In genomic region chr3:182803006-182803405, GRCh38 we compare ENCODE assay signal across 20 cellular contexts. TPM values are rescaled to one million over a fixed set of nuclear protein-coding genes. Genes with fewer than 3 reads are reported as not detected.
A peak's percentile ranks its signal among the peaks of the same experiment; 100 is the strongest.
DNase-seq lines count a peak whose midpoint lies in the region; ATAC-seq, FAIRE-seq and TF ChIP-seq lines count a peak whose summit lies in the region.
"Had no signal": no experiment of that assay in that cellular context is flagged by ENCODE, and none has a peak within 500 bp of the region (broad histone marks: within the 10 kb centered on the region; RNA-seq: fewer than 3 reads in every experiment).

No MANE protein-coding gene starts in this region.

- no peaks in the 10 kb centered on the region for H3K27me3 ChIP-seq in GM23338 (ENCODE audit: insufficient read depth)
- no peaks in the 10 kb centered on the region for H3K27me3 ChIP-seq in bronchial epithelial cell (ENCODE audit: control insufficient read depth, insufficient read depth, low read length)
- no peaks in the 10 kb centered on the region for H3K27me3 ChIP-seq in foreskin keratinocyte
- H3K27me3 ChIP-seq: adrenal gland, dorsolateral prefrontal cortex, esophagus muscularis mucosa, testis had no signal

- no peaks in the 10 kb centered on the region for H4K20me1 ChIP-seq in GM23338 (replicated peaks; ENCODE audit: insufficient read depth)

- no peak for FAIRE-seq in bronchial epithelial cell (lab: Jason Lieb, UNC)
- FAIRE-seq: GM18507, H1, TTC549 had no signal

- H3K4me2 ChIP-seq in GM23338: no peak overlapping the region

- H3K4me3 ChIP-seq in GM23338 (no peak overlapping the region), bronchial epithelial cell (ENCODE audit: low read depth, low read length) (no peak overlapping the region)
- H3K4me3 ChIP-seq: adrenal gland, dorsolateral prefrontal cortex, esophagus muscularis mucosa, mucosa of descending colon, testis had no signal

- no peaks in the 10 kb centered on the region for H3K9me3 Mint-ChIP-seq in GM23338
- no peaks in the 10 kb centered on the region for H3K9me3 Mint-ChIP-seq in natural killer cell treated with Interleukin-12 subunit alpha and Interleukin-12 subunit beta and Interleukin-15 and Interleukin-18, amount 100 ng/mL, for 72 hours
- H3K9me3 Mint-ChIP-seq: activated T-helper 2 cell treated with anti-CD3 and anti-CD28 coated beads, Interferon-gamma antibody, Interleukin-2, Interleukin-4, amounts not matched to agents 10 μg/mL and 5 μg/mL and 100 μg/mL, durations not matched to agents 14 hours and 24 hours and 36 hours had no signal

- 0 out of 2 replicates have a peak overlapping the region, but pooled peaks have one; percentile 12 for H3K27ac ChIP-seq in GM23338 (ENCODE audit: low read depth)
- no peak overlapping the region for H3K27ac ChIP-seq in foreskin keratinocyte
- H3K27ac ChIP-seq: adrenal gland, esophagus muscularis mucosa, testis had no signal

- H3K36me3 ChIP-seq in GM23338 (ENCODE audit: insufficient read depth) (no peaks in the 10 kb centered on the region), bronchial epithelial cell (ENCODE audit: control insufficient read depth, insufficient read depth, low read length) (no peaks in the 10 kb centered on the region)
- H3K36me3 ChIP-seq: adrenal gland, esophagus muscularis mucosa had no signal

- peaks cover 12% of the 10 kb centered on the region for H3K4me1 Mint-ChIP-seq in GM23338
- H3K4me1 Mint-ChIP-seq in natural killer cell treated with Interleukin-12 subunit alpha and Interleukin-12 subunit beta and Interleukin-15 and Interleukin-18, amount 100 ng/mL, for 72 hours (ENCODE audit: low read depth in 2 of 2): peaks cover 41 to 64% of the 10 kb centered on the region in 2 donors

- no peak overlapping the region for H3K4me3 Mint-ChIP-seq in GM23338
- H3K4me3 Mint-ChIP-seq in natural killer cell treated with Interleukin-12 subunit alpha and Interleukin-12 subunit beta and Interleukin-15 and Interleukin-18, amount 100 ng/mL, for 72 hours: peak overlapping the region; percentile 49

- DNase-seq in GM23338 (ENCODE audit: low spot score) (no peak), NOMO-1 treated with dmso at 0.1 percent for 144 hours (lab: John Stamatoyannopoulos, UW; ENCODE audit: unreplicated experiment) (peak; percentile 66), bronchial epithelial cell (ENCODE audit: low read depth) (peak; percentile 31), NCI-H2227 treated with DMSO at 0.1 percent for 48 hours (lab: John Stamatoyannopoulos, UW) (no peak), foreskin keratinocyte (no peak)
- no peak for DNase-seq in natural killer cell treated with Interleukin-12 subunit alpha and Interleukin-12 subunit beta and Interleukin-15 and Interleukin-18, amount 100 ng/mL, for 72 hours (ENCODE audit: low spot score)
- no peak for DNase-seq in stimulated activated naive CD4-positive, alpha-beta T cell treated with Interleukin-2 at 50 U/mL for 16 hours (lab: John Stamatoyannopoulos, UW)
- DNase-seq: adrenal gland, caudate nucleus, COR-L47, DND-41, dorsolateral prefrontal cortex, mucosa of descending colon, NCI-H774, testis had no signal

- H3F3A ChIP-seq in GM23338 (replicated peaks; ENCODE audit: low read depth): no peaks in the 10 kb centered on the region

- ATAC-seq in GM23338 (no peak), foreskin keratinocyte (no peak)
- peak; percentile 69 to 86 for ATAC-seq in natural killer cell treated with Interleukin-12 subunit alpha and Interleukin-12 subunit beta and Interleukin-15 and Interleukin-18, amount 100 ng/mL, for 72 hours
- ATAC-seq: mucosa of descending colon had no signal

- H3K4me1 ChIP-seq in GM23338 (ENCODE audit: insufficient read depth) (peaks cover 8% of the 10 kb centered on the region; the same call in 1 of the 2 replicates), foreskin keratinocyte (peaks cover 15% of the 10 kb centered on the region)
- H3K4me1 ChIP-seq: testis had no signal

- no peaks in the 10 kb centered on the region for H3K9me2 ChIP-seq in GM23338 (ENCODE audit: insufficient read depth)

- no peak for TF ChIP-seq CTCF in GM23338 (conservative IDR thresholded peaks at IDR 0.05; ENCODE audit: low read depth in 2 of 2)
- no peak for TF ChIP-seq CTCF in bronchial epithelial cell (IDR thresholded peaks at IDR 0.05; ENCODE audit: insufficient read depth, low read length, severe bottlenecking)
- TF ChIP-seq CTCF in foreskin keratinocyte (conservative IDR thresholded peaks at IDR 0.05): no peak

- no peaks in the 10 kb centered on the region for H3K27me3 Mint-ChIP-seq in GM23338 (ENCODE audit: insufficient read depth, low read depth, poor library complexity)
- no peaks in the 10 kb centered on the region for H3K27me3 Mint-ChIP-seq in natural killer cell treated with Interleukin-12 subunit alpha and Interleukin-12 subunit beta and Interleukin-15 and Interleukin-18, amount 100 ng/mL, for 72 hours

- H3K79me2 ChIP-seq in GM23338 (replicated peaks; ENCODE audit: insufficient read depth): peaks cover 38% of the 10 kb centered on the region

- H3K36me3 Mint-ChIP-seq in GM23338 (ENCODE audit: low read depth): no peaks in the 10 kb centered on the region
- H3K36me3 Mint-ChIP-seq in natural killer cell treated with Interleukin-12 subunit alpha and Interleukin-12 subunit beta and Interleukin-15 and Interleukin-18, amount 100 ng/mL, for 72 hours: no peaks in the 10 kb centered on the region

- no peak overlapping the region for H3K27ac Mint-ChIP-seq in GM23338
- peak overlapping the region; percentile 79 to 88 for H3K27ac Mint-ChIP-seq in natural killer cell treated with Interleukin-12 subunit alpha and Interleukin-12 subunit beta and Interleukin-15 and Interleukin-18, amount 100 ng/mL, for 72 hours
- H3K27ac Mint-ChIP-seq: activated T-helper 2 cell treated with anti-CD3 and anti-CD28 coated beads, Interferon-gamma antibody, Interleukin-2, Interleukin-4, amounts not matched to agents 10 μg/mL and 5 μg/mL and 100 μg/mL, durations not matched to agents 14 hours and 24 hours and 36 hours had no signal

- no peak overlapping the region for H2AFZ ChIP-seq in GM23338

TF ChIP-seq in GM23338, 12 proteins besides CTCF, POLR2A, EP300 and RAD21:
- no peak for TF ChIP-seq ZNF114 (CRISPR knock-in tag; IDR thresholded peaks at IDR 0.05)
- TF ChIP-seq JUNB (IDR thresholded peaks at IDR 0.05; ENCODE audit: unreplicated experiment): no peak
- no peak for TF ChIP-seq ZNF331 (CRISPR knock-in tag; IDR thresholded peaks at IDR 0.05; ENCODE audit: low read depth)
- TF ChIP-seq EZH2phosphoT487 (IDR thresholded peaks at IDR 0.05; ENCODE audit: unreplicated experiment): no peak
- TF ChIP-seq NANOG (IDR thresholded peaks at IDR 0.05; ENCODE audit: borderline replicate concordance): no peak
- TF ChIP-seq STAT1 (IDR thresholded peaks at IDR 0.05; ENCODE audit: unreplicated experiment): no peak
- no peak for TF ChIP-seq CREB1 (CRISPR knock-in tag; IDR thresholded peaks at IDR 0.05; ENCODE audit: low read depth)
- TF ChIP-seq, protein P1, sequence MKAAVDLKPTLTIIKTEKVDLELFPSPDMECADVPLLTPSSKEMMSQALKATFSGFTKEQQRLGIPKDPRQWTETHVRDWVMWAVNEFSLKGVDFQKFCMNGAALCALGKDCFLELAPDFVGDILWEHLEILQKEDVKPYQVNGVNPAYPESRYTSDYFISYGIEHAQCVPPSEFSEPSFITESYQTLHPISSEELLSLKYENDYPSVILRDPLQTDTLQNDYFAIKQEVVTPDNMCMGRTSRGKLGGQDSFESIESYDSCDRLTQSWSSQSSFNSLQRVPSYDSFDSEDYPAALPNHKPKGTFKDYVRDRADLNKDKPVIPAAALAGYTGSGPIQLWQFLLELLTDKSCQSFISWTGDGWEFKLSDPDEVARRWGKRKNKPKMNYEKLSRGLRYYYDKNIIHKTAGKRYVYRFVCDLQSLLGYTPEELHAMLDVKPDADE (IDR thresholded peaks at IDR 0.05): no peak
- no peak for TF ChIP-seq POLR2AphosphoS5 (IDR thresholded peaks at IDR 0.05; ENCODE audit: low read depth)

RNA-seq across cellular contexts. Expression of gene ATP11B, which starts 9.7 kb away (rescaled TPM):
- 24.7 and 30.6 TPM in 2 replicates for total RNA-seq in GM23338 (2014; rRNA removed; shearing (Covaris generic))
- 5.8 and 6.0 TPM in 2 replicates for polyA plus RNA-seq in GM23338 (2016; fragmentation: Nextera tagmentation; extraction: Ambion mirVana)
- 72.4 and 101 TPM in 2 replicates for total RNA-seq in bronchial epithelial cell
- total RNA-seq in natural killer cell treated with Interleukin-12 subunit alpha and Interleukin-12 subunit beta and Interleukin-15 and Interleukin-18, amount 100 ng/mL, for 72 hours: 100 to 1,000 TPM; 158 to 160 TPM
- total RNA-seq in foreskin keratinocyte: 45.3 and 46.0 TPM in 2 replicates
- 8.2 and 9.2 TPM in 2 replicates for polyA plus RNA-seq in foreskin keratinocyte

Comparison
In these comparisons a context has a peak if more than half of its experiments do, and no peak if none do; other contexts are left out.
1. ATAC-seq: peak in natural killer cell treated with Interleukin-12 subunit alpha and Interleukin-12 subunit beta and Interleukin-15 and Interleukin-18, amount 100 ng/mL, for 72 hours (2 of 2); none in GM23338 (single experiment) and foreskin keratinocyte (single experiment).
2. DNase-seq: peak in NOMO-1 treated with dmso at 0.1 percent for 144 hours (single experiment) and bronchial epithelial cell (single experiment); none in GM23338 (single experiment), natural killer cell treated with Interleukin-12 subunit alpha and Interleukin-12 subunit beta and Interleukin-15 and Interleukin-18, amount 100 ng/mL, for 72 hours (single experiment), NCI-H2227 treated with DMSO at 0.1 percent for 48 hours (single experiment), stimulated activated naive CD4-positive, alpha-beta T cell treated with Interleukin-2 at 50 U/mL for 16 hours (single experiment) and foreskin keratinocyte (0 of 2).